ENCODE assay signal across 14 cellular contexts in genomic region chr15:75659928-75660645, GRCh38. TPM values are rescaled to one million over a fixed set of nuclear protein-coding genes. Genes with fewer than 3 reads are reported as not detected.
DNase-seq lines count a peak whose midpoint lies in the region; ATAC-seq, FAIRE-seq and TF ChIP-seq lines count a peak whose summit lies in the region.
"Had no signal": no experiment of that assay in that cellular context is flagged by ENCODE, and none has a peak within 500 bp of the region (broad histone marks: within the 10 kb centered on the region; RNA-seq: fewer than 3 reads in every experiment).

No MANE protein-coding gene starts in this region.

- no peaks in the 10 kb centered on the region for H3K36me3 Mint-ChIP-seq in activated naive CD4-positive, alpha-beta T cell treated with anti-CD3 and anti-CD28 coated beads, Interleukin-2, amount 50 U/mL, for 72 hours
- H3K36me3 Mint-ChIP-seq in activated naive CD4-positive, alpha-beta T cell treated with anti-CD3 and anti-CD28 coated beads, Interleukin-2, amount 10 ng/mL, durations not matched to agents 7 days and 5 days = no peaks in the 10 kb centered on the region

- WGBS in upper lobe of left lung, 2 donors = 82 to 85% methylated on average over 10 to 17 of the region's 17 CpGs

- H3K27ac Mint-ChIP-seq in activated naive CD4-positive, alpha-beta T cell treated with anti-CD3 and anti-CD28 coated beads, Interleukin-2, amount 50 U/mL, for 72 hours = no peak overlapping the region
- no peak overlapping the region for H3K27ac Mint-ChIP-seq in activated naive CD4-positive, alpha-beta T cell treated with anti-CD3 and anti-CD28 coated beads, Interleukin-2, amount 10 ng/mL, durations not matched to agents 7 days and 5 days
- H3K27ac Mint-ChIP-seq: effector memory CD8-positive, alpha-beta T cell had no signal

- intact Hi-C loops in breast epithelium (cut with DNase I; ENCODE audit: low total_unique reads) = no loop called here

- no peaks in the 10 kb centered on the region for H3K9me3 Mint-ChIP-seq in activated naive CD4-positive, alpha-beta T cell treated with anti-CD3 and anti-CD28 coated beads, Interleukin-2, amount 50 U/mL, for 72 hours
- no peaks in the 10 kb centered on the region for H3K9me3 Mint-ChIP-seq in activated naive CD4-positive, alpha-beta T cell treated with anti-CD3 and anti-CD28 coated beads, Interleukin-2, amount 10 ng/mL, durations not matched to agents 7 days and 5 days
- H3K9me3 Mint-ChIP-seq: effector memory CD8-positive, alpha-beta T cell had no signal

- TF ChIP-seq POLR2A in breast epithelium (IDR thresholded peaks at IDR 0.05) (no peak), upper lobe of left lung (IDR thresholded peaks at IDR 0.05) (no peak), GM12892 (IDR thresholded peaks at IDR 0.05; ENCODE audit: low read depth, low read length) (no peak), GM18505 (IDR thresholded peaks at IDR 0.05; ENCODE audit: borderline replicate concordance, extremely low read depth, insufficient read depth, insufficient read length) (no peak)

- H3K4me3 Mint-ChIP-seq in activated naive CD4-positive, alpha-beta T cell treated with anti-CD3 and anti-CD28 coated beads, Interleukin-2, amount 10 ng/mL, durations not matched to agents 7 days and 5 days = no peak overlapping the region
- H3K4me3 Mint-ChIP-seq: effector memory CD8-positive, alpha-beta T cell had no signal

- no peaks in the 10 kb centered on the region for H3K9me3 ChIP-seq in breast epithelium
- H3K9me3 ChIP-seq in upper lobe of left lung = no peaks in the 10 kb centered on the region
- H3K9me3 ChIP-seq: pancreas had no signal

- H3K27me3 ChIP-seq in breast epithelium = no peaks in the 10 kb centered on the region
- no peaks in the 10 kb centered on the region for H3K27me3 ChIP-seq in upper lobe of left lung
- H3K27me3 ChIP-seq: pancreas had no signal

- H3K36me3 ChIP-seq in breast epithelium (no peaks in the 10 kb centered on the region), upper lobe of left lung (peaks cover 4 to 47% (median 25%) of the 10 kb centered on the region in 4 donors)

- CTCF ChIA-PET in activated naive CD4-positive, alpha-beta T cell treated with anti-CD3 and anti-CD28 coated beads, Interleukin-2, amount 10 ng/mL, durations not matched to agents 7 days and 5 days (lab: Charles Lee) = no interaction called here

- no peak for TF ChIP-seq EP300 in upper lobe of left lung (IDR thresholded peaks at IDR 0.05)

- H3K27me3 Mint-ChIP-seq in activated naive CD4-positive, alpha-beta T cell treated with anti-CD3 and anti-CD28 coated beads, Interleukin-2, amount 10 ng/mL, durations not matched to agents 7 days and 5 days = peaks cover 2% of the 10 kb centered on the region
- H3K27me3 Mint-ChIP-seq: effector memory CD8-positive, alpha-beta T cell had no signal

- H3K27ac ChIP-seq in breast epithelium (peak overlapping the region; percentile 87 to 95), upper lobe of left lung (peak overlapping the region; percentile 81 to 89 (median 82))

- no peak for FAIRE-seq in GM12892 (lab: Jason Lieb, UNC)
- FAIRE-seq: pancreas had no signal

- no peaks in the 10 kb centered on the region for H3K4me1 Mint-ChIP-seq in activated naive CD4-positive, alpha-beta T cell treated with anti-CD3 and anti-CD28 coated beads, Interleukin-2, amount 10 ng/mL, durations not matched to agents 7 days and 5 days

- no peak for DNase-seq in activated naive CD4-positive, alpha-beta T cell treated with anti-CD3 and anti-CD28 coated beads, Interleukin-2, amount 50 U/mL, for 72 hours (ENCODE audit: low spot score in 2 of 2)
- DNase-seq in activated naive CD4-positive, alpha-beta T cell treated with anti-CD3 and anti-CD28 coated beads, Interleukin-2, amount 10 ng/mL, durations not matched to agents 7 days and 5 days = no peak
- no peak for DNase-seq in breast epithelium (ENCODE audit: low spot score in 2 of 2)
- peak; percentile 63 for DNase-seq in myocyte (ENCODE audit: low read depth)
- peak in 1 of 2 donors; percentile 56 for DNase-seq in upper lobe of left lung
- no peak for DNase-seq in GM12892 (ENCODE audit: insufficient read length)
- DNase-seq: activated CD4-positive, alpha-beta T cell treated with anti-CD3 and anti-CD28 coated beads, Interleukin-2, amount 50 U/mL, for 4 hours; effector memory CD8-positive, alpha-beta T cell; GF-D8; NCI-H748 treated with DMSO at 0.1 percent for 48 hours; T-helper 1 cell had no signal

- H3K4me3 ChIP-seq in breast epithelium (no peak overlapping the region), upper lobe of left lung (no peak overlapping the region)
- H3K4me3 ChIP-seq: pancreas had no signal

- TF ChIP-seq CTCF in breast epithelium (IDR thresholded peaks at IDR 0.05) = no peak
- no peak for TF ChIP-seq CTCF in upper lobe of left lung (IDR thresholded peaks at IDR 0.05)

- ATAC-seq in activated naive CD4-positive, alpha-beta T cell treated with anti-CD3 and anti-CD28 coated beads, Interleukin-2, amount 50 U/mL, for 72 hours = peak; percentile 22 to 39
- no peak for ATAC-seq in upper lobe of left lung (ENCODE audit: low FRiP score in 2 of 2)
- no peak for ATAC-seq in GM18505 (IDR thresholded peaks at IDR 0.05; ENCODE audit: unreplicated experiment)
- no peak for ATAC-seq in HG03439 (IDR thresholded peaks at IDR 0.05; ENCODE audit: unreplicated experiment)
- ATAC-seq: effector memory CD8-positive, alpha-beta T cell had no signal

- peaks cover 14 to 23% of the 10 kb centered on the region in 2 donors for H3K4me1 ChIP-seq in breast epithelium
- H3K4me1 ChIP-seq in upper lobe of left lung = peaks cover 26 to 61% (median 39%) of the 10 kb centered on the region in 4 donors

RNA-seq across cellular contexts. Expression of gene SNX33, which starts 12.4 kb away (rescaled TPM):
- total RNA-seq in activated naive CD4-positive, alpha-beta T cell treated with anti-CD3 and anti-CD28 coated beads, Interleukin-2, amount 50 U/mL, for 72 hours = 1 to 10 TPM; 3.1 to 4.0 TPM
- total RNA-seq in breast epithelium (10 to 100 TPM; 32.8 to 42.7 (median 36.3) TPM), myocyte (17.0 and 19.5 TPM in 2 replicates), upper lobe of left lung (10 to 100 TPM; 26.7 to 46.1 (median 31.7) TPM)
- polyA plus RNA-seq in myocyte (2012) = 24.4 TPM
- polyA plus RNA-seq in GM12892 (2012; ENCODE audit: missing spikeins) = 0.49 TPM

RNA-seq across cellular contexts. Expression of gene IMP3, which starts 20.1 kb away (rescaled TPM):
- total RNA-seq in activated naive CD4-positive, alpha-beta T cell treated with anti-CD3 and anti-CD28 coated beads, Interleukin-2, amount 50 U/mL, for 72 hours = 10 to 100 TPM; 66.5 to 93.8 TPM
- total RNA-seq in breast epithelium (100 to 1,000 TPM; 144 to 194 (median 175) TPM), myocyte (127 and 146 TPM in 2 replicates), upper lobe of left lung (100 to 1,000 TPM in 1 of 6 donors, 10 to 100 TPM in 5; 64.3 to 183 (median 70.2) TPM)
- 52.5 TPM for polyA plus RNA-seq in myocyte (2012)
- polyA plus RNA-seq in GM12892 (2012; ENCODE audit: missing spikeins) = 54.8 TPM

RNA-seq across cellular contexts. Expression of gene SNUPN, which starts 34.6 kb away (rescaled TPM):
- 10 to 100 TPM; 36.1 to 37.3 TPM for total RNA-seq in activated naive CD4-positive, alpha-beta T cell treated with anti-CD3 and anti-CD28 coated beads, Interleukin-2, amount 50 U/mL, for 72 hours
- total RNA-seq in breast epithelium = 10 to 100 TPM; 19.8 to 24.9 (median 23.6) TPM
- 30.4 and 33.0 TPM in 2 replicates for total RNA-seq in myocyte
- polyA plus RNA-seq in myocyte (2012) = 26.2 TPM
- total RNA-seq in upper lobe of left lung = 10 to 100 TPM; 14.1 to 30.4 (median 22.4) TPM
- 25.7 TPM for polyA plus RNA-seq in GM12892 (2012; ENCODE audit: missing spikeins)

RNA-seq across cellular contexts. Expression of gene CSPG4, which starts 52.6 kb away (rescaled TPM):
- not detected for total RNA-seq in activated naive CD4-positive, alpha-beta T cell treated with anti-CD3 and anti-CD28 coated beads, Interleukin-2, amount 50 U/mL, for 72 hours
- 10 to 100 TPM in 2 of 3 donors, 1 to 10 TPM in 1; 6.3 to 42.9 (median 17.0) TPM for total RNA-seq in breast epithelium
- 6.2 and 19.6 TPM in 2 replicates for total RNA-seq in myocyte
- polyA plus RNA-seq in myocyte (2012) = 21.0 TPM
- total RNA-seq in upper lobe of left lung = 10 to 100 TPM in 5 of 6 donors, 1 to 10 TPM in 1; 8.5 to 38.3 (median 17.7) TPM
- polyA plus RNA-seq in GM12892 (2012; ENCODE audit: missing spikeins) = 0.02 TPM

Comparison
In these comparisons a context has a peak if more than half of its experiments do, and no peak if none do; other contexts are left out.
1. ATAC-seq: peak in activated naive CD4-positive, alpha-beta T cell treated with anti-CD3 and anti-CD28 coated beads, Interleukin-2, amount 50 U/mL, for 72 hours (2 of 2); none in upper lobe of left lung (0 of 2), GM18505 (single experiment) and HG03439 (single experiment).